Comparison of ENCODE assay signal across 11 cellular contexts in the genomic region with DNA sequence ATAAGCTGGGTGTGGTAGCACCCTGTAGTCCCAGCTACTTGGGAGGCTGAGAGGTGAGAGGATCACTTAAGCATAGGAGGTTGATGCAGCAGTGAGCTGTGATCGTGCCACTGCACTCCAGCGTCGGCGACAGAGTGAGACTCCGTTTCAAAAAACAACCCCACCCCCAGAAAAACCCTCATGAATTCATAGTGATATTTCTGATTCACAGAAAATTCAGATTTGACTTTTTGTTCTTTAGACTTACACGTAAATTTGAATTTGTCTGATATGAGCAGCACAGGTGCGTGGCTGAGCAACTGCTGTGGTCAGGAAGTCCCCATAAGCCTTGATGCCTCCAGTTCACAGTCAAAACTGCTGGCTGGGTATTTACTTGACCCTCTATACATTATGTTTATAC. TPM values are rescaled to one million over a fixed set of nuclear protein-coding genes. Genes with fewer than 3 reads are reported as not detected.
A peak's percentile ranks its signal among the peaks of the same experiment; 100 is the strongest.
DNase-seq lines count a peak whose midpoint lies in the region; ATAC-seq and TF ChIP-seq lines count a peak whose summit lies in the region.
"Had no signal": no experiment of that assay in that cellular context is flagged by ENCODE, and none has a peak within 500 bp of the region (broad histone marks: within the 10 kb centered on the region; RNA-seq: fewer than 3 reads in every experiment).

No MANE protein-coding gene starts in this region.

- H2AFZ ChIP-seq in OCI-LY1 (ENCODE audit: low read length) = no peak overlapping the region

- H2BK5ac ChIP-seq in mesendoderm (ENCODE audit: low read length) = no peak overlapping the region

- TF ChIP-seq POLR2A in thyroid gland (IDR thresholded peaks at IDR 0.05) = no peak

- CTCF ChIA-PET in naive thymus-derived CD4-positive, alpha-beta T cell (lab: Charles Lee) = interaction anchor here (0.7 to 1.3 kb wide), 2 partner anchors 12 to 14 kb away, joined by 3 read pairs; no protein-coding TSS in a partner anchor
- CTCF ChIA-PET in MCF 10A (lab: Yijun Ruan, JAX) = no interaction called here

- H3K9me3 Mint-ChIP-seq in naive thymus-derived CD4-positive, alpha-beta T cell = peaks cover 0 to 12% (median 2%) of the 10 kb centered on the region in 11 donors
- H3K9me3 Mint-ChIP-seq in MCF 10A (ENCODE audit: unreplicated experiment) = peaks cover 4% of the 10 kb centered on the region

- no peak overlapping the region for H2BK15ac ChIP-seq in mesendoderm (replicated peaks; ENCODE audit: low read depth)

- no peak overlapping the region for H3K18ac ChIP-seq in mesendoderm (ENCODE audit: low read length)

- H3K27ac Mint-ChIP-seq in naive thymus-derived CD4-positive, alpha-beta T cell = peak overlapping the region in 7 of 9 donors; percentile 32 to 71 (median 60)
- no peak overlapping the region for H3K27ac Mint-ChIP-seq in MCF 10A (ENCODE audit: low read depth, unreplicated experiment)
- H3K27ac Mint-ChIP-seq: immature natural killer cell had no signal

- TF ChIP-seq CTCF in OCI-LY1 (IDR thresholded peaks at IDR 0.05; ENCODE audit: low read length) (no peak), MCF 10A (IDR thresholded peaks at IDR 0.05; ENCODE audit: unreplicated experiment) (no peak), thyroid gland (IDR thresholded peaks at IDR 0.05) (no peak)

- H3K9ac ChIP-seq in OCI-LY1 (ENCODE audit: low read length) (peak overlapping the region; percentile 59), mesendoderm (ENCODE audit: low read length) (no peak overlapping the region)

- no peak overlapping the region for H3K23ac ChIP-seq in mesendoderm (ENCODE audit: low read length)

- peaks cover 4% of the 10 kb centered on the region; the same call in 1 of the 2 replicates for H3F3A ChIP-seq in OCI-LY1 (ENCODE audit: insufficient read depth, low read length)

- H3K27ac ChIP-seq in OCI-LY1 (ENCODE audit: low read depth, low read length, poor library complexity, severe bottlenecking) (peak overlapping the region; percentile 98), thyroid gland (no peak overlapping the region), mesendoderm (ENCODE audit: low read depth, low read length) (no peak overlapping the region)
- no peak overlapping the region for H3K27ac ChIP-seq in naive thymus-derived CD4-positive, alpha-beta T cell (ENCODE audit: low read depth, low read length)
- H3K27ac ChIP-seq: HL-60 had no signal

- H4K8ac ChIP-seq in mesendoderm (ENCODE audit: low read depth, low read length) = no peak overlapping the region

- H3K9me2 ChIP-seq in OCI-LY1 (ENCODE audit: low read depth, low read length) = no peaks in the 10 kb centered on the region

- peak overlapping the region; percentile 60 for H3K4me2 ChIP-seq in OCI-LY1 (ENCODE audit: low read length)
- H3K4me2 ChIP-seq in mesendoderm (ENCODE audit: low read length) = no peak overlapping the region

- POLR2A ChIA-PET in naive thymus-derived CD4-positive, alpha-beta T cell (lab: Charles Lee) = interaction anchor here (1.5 to 2.2 kb wide), 3 partner anchors 11 to 21 kb away, joined by 12 to 15 read pairs (median 14); partner anchors contain the start of gene MORC3
- POLR2A ChIA-PET in MCF 10A (lab: Yijun Ruan, JAX) = interaction anchor here (1.2 kb wide), 1 partner anchor 10 kb away, joined by 6 read pairs; the partner anchor contains the start of gene MORC3

- peak; percentile 61 for ATAC-seq in GM18519 (IDR thresholded peaks at IDR 0.05; ENCODE audit: low FRiP score, unreplicated experiment)
- ATAC-seq in HG02571 (IDR thresholded peaks at IDR 0.05; ENCODE audit: unreplicated experiment) = peak; percentile 68
- ATAC-seq in naive thymus-derived CD4-positive, alpha-beta T cell = peak; percentile 83

- H3K4ac ChIP-seq in mesendoderm (ENCODE audit: low read depth, low read length) = no peak overlapping the region

- H3K4me1 Mint-ChIP-seq in naive thymus-derived CD4-positive, alpha-beta T cell = peaks cover 0 to 9% (median 4%) of the 10 kb centered on the region in 7 donors
- H3K4me1 Mint-ChIP-seq in MCF 10A (ENCODE audit: insufficient read depth, unreplicated experiment) = no peaks in the 10 kb centered on the region
- H3K4me1 Mint-ChIP-seq: immature natural killer cell had no signal

- no peak overlapping the region for H4K5ac ChIP-seq in mesendoderm (ENCODE audit: low read length)

- intact Hi-C loops in naive thymus-derived CD4-positive, alpha-beta T cell (cut with micrococcal nuclease) = loop anchor here in 1 of 2 donors (1.0 kb wide), 2 partner anchors 10 to 12 kb away; partner anchors contain the start of gene MORC3
- intact Hi-C loops in MCF 10A (cut with micrococcal nuclease) (no loop called here), thyroid gland (cut with DNase I) (loop anchor here (5.0 kb wide), 1 partner anchor 238 kb away; the partner anchor contains the start of gene CBR1)

- peaks cover 0 to 2% (median 0%) of the 10 kb centered on the region in 5 donors for H3K27me3 Mint-ChIP-seq in naive thymus-derived CD4-positive, alpha-beta T cell
- no peaks in the 10 kb centered on the region for H3K27me3 Mint-ChIP-seq in MCF 10A (ENCODE audit: insufficient read depth, unreplicated experiment)

- no TSS peak for BruUV-seq in MCF 10A (replicated peaks; lab: Mats Ljungman, UMichigan)

- H3K27me3 ChIP-seq in OCI-LY1 (ENCODE audit: insufficient read depth, low read length) = no peaks in the 10 kb centered on the region
- no peaks in the 10 kb centered on the region for H3K27me3 ChIP-seq in naive thymus-derived CD4-positive, alpha-beta T cell (ENCODE audit: control insufficient read depth in 2 of 2, insufficient read depth in 2 of 2, low read length in 2 of 2)
- no peaks in the 10 kb centered on the region for H3K27me3 ChIP-seq in thyroid gland
- no peaks in the 10 kb centered on the region for H3K27me3 ChIP-seq in mesendoderm (ENCODE audit: insufficient read depth, low read length, poor library complexity)

- peaks cover 0 to 6% (median 0%) of the 10 kb centered on the region in 5 donors for H3K36me3 Mint-ChIP-seq in naive thymus-derived CD4-positive, alpha-beta T cell
- H3K36me3 Mint-ChIP-seq in MCF 10A (ENCODE audit: insufficient read depth, unreplicated experiment) = no peaks in the 10 kb centered on the region

- H3K79me2 ChIP-seq in OCI-LY1 (ENCODE audit: insufficient read depth, low read length) = no peaks in the 10 kb centered on the region
- no peaks in the 10 kb centered on the region for H3K79me2 ChIP-seq in mesendoderm (ENCODE audit: control insufficient read depth, insufficient read depth, low read length)

- H4K20me1 ChIP-seq in OCI-LY1 (ENCODE audit: insufficient read depth, low read length) = no peaks in the 10 kb centered on the region

- peak overlapping the region in 5 of 10 donors; percentile 16 to 49 (median 42) for H3K4me3 Mint-ChIP-seq in naive thymus-derived CD4-positive, alpha-beta T cell
- no peak overlapping the region for H3K4me3 Mint-ChIP-seq in MCF 10A (ENCODE audit: unreplicated experiment)
- H3K4me3 Mint-ChIP-seq: immature natural killer cell had no signal

- 91 to 92% methylated on average over 7 of the region's 7 CpGs for WGBS in thyroid gland, 2 donors
- no CpG with 5 or more reads among the region's 7 CpGs for WGBS in mesendoderm (ENCODE audit: extremely low coverage, insufficient coverage, low lambda C conversion rate)

- no peak overlapping the region for H2BK120ac ChIP-seq in mesendoderm (ENCODE audit: low read depth, low read length)

- no peaks in the 10 kb centered on the region for H3K36me3 ChIP-seq in OCI-LY1 (ENCODE audit: insufficient read depth, low read length)
- H3K36me3 ChIP-seq in naive thymus-derived CD4-positive, alpha-beta T cell (ENCODE audit: control insufficient read depth in 2 of 3, insufficient read depth in 3 of 3, low read length in 3 of 3) = no peaks in the 10 kb centered on the region
- H3K36me3 ChIP-seq in thyroid gland = no peaks in the 10 kb centered on the region
- H3K36me3 ChIP-seq in mesendoderm (ENCODE audit: control insufficient read depth, insufficient read depth, low read length) = no peaks in the 10 kb centered on the region

- H3K79me1 ChIP-seq in mesendoderm (ENCODE audit: low read length) = no peaks in the 10 kb centered on the region

- DNase-seq in naive thymus-derived CD4-positive, alpha-beta T cell = peak in 1 of 9 donors; percentile 25
- DNase-seq in MCF 10A (ENCODE audit: unreplicated experiment) = no peak
- no peak for DNase-seq in hepatic stellate cell (ENCODE audit: low spot score)
- DNase-seq in thyroid gland = no peak
- no peak for DNase-seq in mesendoderm
- DNase-seq: immature natural killer cell, NCI-H510A treated with DMSO at 0.1 percent for 48 hours had no signal

- no peak overlapping the region for H3K56ac ChIP-seq in mesendoderm (ENCODE audit: low read length)

- H3K4me3 ChIP-seq in OCI-LY1 (ENCODE audit: low read depth, low read length, poor library complexity, severe bottlenecking) (peak overlapping the region; percentile 39), thyroid gland (replicated peaks in 1 of 3) (no peak overlapping the region), mesendoderm (ENCODE audit: low read length) (no peak overlapping the region)
- H3K4me3 ChIP-seq in naive thymus-derived CD4-positive, alpha-beta T cell (ENCODE audit: low read length) = no peak overlapping the region

- H2AK5ac ChIP-seq in mesendoderm (ENCODE audit: low read length) = no peak overlapping the region

- H3K9me3 ChIP-seq in OCI-LY1 (ENCODE audit: low read length) (no peaks in the 10 kb centered on the region), thyroid gland (no peaks in the 10 kb centered on the region)
- no peaks in the 10 kb centered on the region for H3K9me3 ChIP-seq in naive thymus-derived CD4-positive, alpha-beta T cell (ENCODE audit: control insufficient read depth in 2 of 3, low read length in 3 of 3)

- H3K4me1 ChIP-seq in OCI-LY1 (ENCODE audit: insufficient read depth, low read length, severe bottlenecking) = peaks cover 47% of the 10 kb centered on the region
- no peaks in the 10 kb centered on the region for H3K4me1 ChIP-seq in naive thymus-derived CD4-positive, alpha-beta T cell (ENCODE audit: control insufficient read depth in 2 of 2, insufficient read depth in 2 of 2, low read length in 2 of 2)
- H3K4me1 ChIP-seq in thyroid gland = no peaks in the 10 kb centered on the region
- H3K4me1 ChIP-seq in mesendoderm (ENCODE audit: control insufficient read depth, low read depth, low read length) = no peaks in the 10 kb centered on the region

RNA-seq across cellular contexts. Expression of gene MORC3, which starts 10.0 kb away (rescaled TPM):
- total RNA-seq in naive thymus-derived CD4-positive, alpha-beta T cell = 100 to 1,000 TPM in 2 of 5 experiments, 10 to 100 TPM in 3; 48.2 to 123 (median 62.0) TPM
- polyA plus RNA-seq in naive thymus-derived CD4-positive, alpha-beta T cell = 10 to 100 TPM; 29.3 to 54.9 TPM
- total RNA-seq in MCF 10A (2022) (31.1 and 32.3 TPM in 2 replicates), thyroid gland (10 to 100 TPM; 40.3 to 49.9 (median 42.8) TPM)
- 9.4 TPM for polyA plus RNA-seq in mesendoderm (2013, experiment 1 of 2)
- polyA plus RNA-seq in mesendoderm (2013, experiment 2 of 2) = 10.0 TPM
